19 cellular contexts compared by ENCODE assay signal in genomic region chr7:106448346-106448991, GRCh38.
"Had no signal": no experiment of that assay in that cellular context is flagged by ENCODE, and none has a peak within 500 bp of the region (broad histone marks: within the 10 kb centered on the region; RNA-seq: fewer than 3 reads in every experiment).

No MANE protein-coding gene starts in this region.

- H3K27me3 Mint-ChIP-seq: dendritic cell treated with granulocyte-macrophage colony-stimulating factor and Interleukin-4, amounts not matched to agents 40 ng/mL and 50 ng/mL, for 4 days had no signal

- H3K4me3 Mint-ChIP-seq: dendritic cell treated with granulocyte-macrophage colony-stimulating factor and Interleukin-4, amounts not matched to agents 40 ng/mL and 50 ng/mL, for 4 days; effector memory CD8-positive, alpha-beta T cell; memory B cell; mesothelial cell of epicardium; natural killer cell; neural crest cell; stimulated activated effector memory CD8-positive, alpha-beta T cell treated with anti-CD3 and anti-CD28 coated beads, Interleukin-12 subunit alpha, Interleukin-12 subunit beta, amount 100 ng/mL, for 72 hours had no signal

- H3K9me3 ChIP-seq: esophagus muscularis mucosa, lower lobe of right lung, pancreas, prostate gland had no signal

- DNase-seq: effector memory CD8-positive, alpha-beta T cell; foreskin fibroblast; glutamatergic neuron; left lung; lower lobe of right lung; natural killer cell; nucleus accumbens; pancreas; retina; stimulated activated CD8-positive, alpha-beta memory T cell treated with anti-CD3 and anti-CD28 coated beads, Interleukin-4, amount 100 ng/mL, for 48 hours; trophoblast cell had no signal

- H3K4me1 ChIP-seq: esophagus muscularis mucosa, gastroesophageal sphincter, lower lobe of right lung, pancreas, prostate gland had no signal

- H3K4me3 ChIP-seq: esophagus muscularis mucosa, gastroesophageal sphincter, left lung, lower lobe of right lung, pancreas, prostate gland had no signal

- H3K27me3 ChIP-seq: esophagus muscularis mucosa, gastroesophageal sphincter, left lung, pancreas had no signal

- H3K27ac Mint-ChIP-seq: dendritic cell treated with granulocyte-macrophage colony-stimulating factor and Interleukin-4, amounts not matched to agents 40 ng/mL and 50 ng/mL, for 4 days; effector memory CD8-positive, alpha-beta T cell; memory B cell; mesothelial cell of epicardium; natural killer cell; stimulated activated effector memory CD8-positive, alpha-beta T cell treated with anti-CD3 and anti-CD28 coated beads, Interleukin-12 subunit alpha, Interleukin-12 subunit beta, amount 100 ng/mL, for 72 hours had no signal

- H3K27ac ChIP-seq: esophagus muscularis mucosa, gastroesophageal sphincter, lower lobe of right lung, pancreas, prostate gland had no signal

- H3K36me3 Mint-ChIP-seq: mesothelial cell of epicardium; stimulated activated effector memory CD8-positive, alpha-beta T cell treated with anti-CD3 and anti-CD28 coated beads, Interleukin-12 subunit alpha, Interleukin-12 subunit beta, amount 100 ng/mL, for 72 hours had no signal

- H3K4me1 Mint-ChIP-seq: memory B cell; mesothelial cell of epicardium; natural killer cell; neural crest cell; stimulated activated effector memory CD8-positive, alpha-beta T cell treated with anti-CD3 and anti-CD28 coated beads, Interleukin-12 subunit alpha, Interleukin-12 subunit beta, amount 100 ng/mL, for 72 hours had no signal

- H3K9me3 Mint-ChIP-seq: effector memory CD8-positive, alpha-beta T cell had no signal

- H3K36me3 ChIP-seq: esophagus muscularis mucosa, gastroesophageal sphincter, left lung, lower lobe of right lung, pancreas, prostate gland had no signal
